Comparison of ENCODE assay signal across 19 cellular contexts in genomic region chr4:133799916-133800315, GRCh38.
DNase-seq lines count a peak whose midpoint lies in the region; FAIRE-seq and TF ChIP-seq lines count a peak whose summit lies in the region.
"Had no signal": no experiment of that assay in that cellular context is flagged by ENCODE, and none has a peak within 500 bp of the region (broad histone marks: within the 10 kb centered on the region; RNA-seq: fewer than 3 reads in every experiment).

No MANE protein-coding gene starts in this region.

- TF ChIP-seq CTCF in H1 (IDR thresholded peaks at IDR 0.05; ENCODE audit: control extremely low read depth in 1 of 3, insufficient read depth in 1 of 3, low read depth in 1 of 3, low read length in 3 of 3) = no peak
- no peak for TF ChIP-seq CTCF in osteocyte (IDR thresholded peaks at IDR 0.05)

- H3K4me3 Mint-ChIP-seq in osteocyte (ENCODE audit: unreplicated experiment) = no peak overlapping the region

- H2AFZ ChIP-seq in H1 (ENCODE audit: low read length) (peak overlapping the region; percentile 34; the same call in 1 of the 2 replicates), neuronal stem cell (ENCODE audit: low read length) (peak overlapping the region; percentile 78)
- H2AFZ ChIP-seq: GM23248 had no signal

- H4K91ac ChIP-seq in H1 (replicated peaks; ENCODE audit: insufficient read length, low read length) = no peak overlapping the region
- H4K91ac ChIP-seq in neuronal stem cell (ENCODE audit: low read depth, low read length, poor library complexity) = no peak overlapping the region

- H4K8ac ChIP-seq in H1 (ENCODE audit: extremely low read depth, insufficient read depth, low read length) = no peak overlapping the region
- no peak overlapping the region for H4K8ac ChIP-seq in neuronal stem cell (ENCODE audit: low read depth, low read length)

- no peak for FAIRE-seq in H1 (lab: Jason Lieb, UNC)
- FAIRE-seq: HepG2 had no signal

- 95% methylated on average over 2 of the region's 2 CpGs; no CpG with 5 or more reads in 1 of the 2 experiments for WGBS in H1 (ENCODE audit: extremely low coverage in 1 of 2, insufficient coverage in 1 of 2, insufficient read length in 1 of 2, insufficient replicate concordance in 2 of 2, low coverage in 1 of 2, low lambda C conversion rate in 2 of 2, missing lambda C conversion rate in 1 of 2), 2 experiments
- WGBS in neuronal stem cell (ENCODE audit: extremely low coverage in 2 of 2, insufficient read length in 2 of 2, insufficient replicate concordance in 1 of 2), 2 donors = no CpG with 5 or more reads among the region's 2 CpGs

- H3K56ac ChIP-seq in H1 (replicated peaks; ENCODE audit: insufficient read length, low read depth, low read length) = no peak overlapping the region

- H3K9ac ChIP-seq in H1 (replicated peaks in 1 of 4; ENCODE audit: extremely low read depth in 1 of 4, low read depth in 3 of 4, low read length in 3 of 4) (no peak overlapping the region), neuronal stem cell (ENCODE audit: low read depth, low read length, poor library complexity) (no peak overlapping the region)
- H3K9ac ChIP-seq: GM23248 had no signal

- no peak overlapping the region for H2BK5ac ChIP-seq in H1 (ENCODE audit: low read depth, low read length)
- no peak overlapping the region for H2BK5ac ChIP-seq in neuronal stem cell (ENCODE audit: low read length)

- POLR2A ChIA-PET in H1 (lab: Charles Lee; ENCODE audit: partially characterized antibody) = no interaction called here

- H3K27ac ChIP-seq in H1 (ENCODE audit: low read depth, low read length) (no peak overlapping the region), neuronal stem cell (replicated peaks; ENCODE audit: low read length) (no peak overlapping the region)
- H3K27ac ChIP-seq: 22Rv1, C4-2B, GM23248, RWPE1, SJCRH30 had no signal

- H2BK15ac ChIP-seq in H1 (ENCODE audit: low read length) = no peak overlapping the region
- no peak overlapping the region for H2BK15ac ChIP-seq in neuronal stem cell (ENCODE audit: low read length)

- no peak overlapping the region for H3K27ac Mint-ChIP-seq in osteocyte (ENCODE audit: unreplicated experiment)

- H3K23ac ChIP-seq in H1 (ENCODE audit: insufficient read length) (no peak overlapping the region), neuronal stem cell (ENCODE audit: low read depth, low read length, poor library complexity) (no peak overlapping the region)

- TF ChIP-seq RAD21 in H1 (IDR thresholded peaks at IDR 0.05 in 1 of 2, conservative IDR thresholded peaks at IDR 0.05 in 1 of 2; ENCODE audit: low read depth in 2 of 2, low read length in 2 of 2) = no peak

- H2BK12ac ChIP-seq in H1 (ENCODE audit: low read depth, low read length) = no peak overlapping the region
- H2BK12ac ChIP-seq in neuronal stem cell (ENCODE audit: low read length) = no peak overlapping the region

- H3K4me3 ChIP-seq in H1 (ENCODE audit: extremely low read depth in 1 of 4, insufficient read depth in 2 of 4, low read depth in 3 of 4, low read length in 4 of 4) (no peak overlapping the region), neuronal stem cell (ENCODE audit: low read length in 2 of 2) (no peak overlapping the region)
- H3K4me3 ChIP-seq: GM23248, SJCRH30 had no signal

- no peaks in the 10 kb centered on the region for H3K79me2 ChIP-seq in H1 (ENCODE audit: control insufficient read depth in 1 of 2, insufficient read depth in 2 of 2, low read length in 2 of 2)

- H3K27me3 ChIP-seq in H1 (replicated peaks in 1 of 4; ENCODE audit: control insufficient read depth in 3 of 4, extremely low read depth in 1 of 4, insufficient read depth in 3 of 4, low read length in 3 of 4) = no peaks in the 10 kb centered on the region
- H3K27me3 ChIP-seq in neuronal stem cell (ENCODE audit: control insufficient read depth in 3 of 3, insufficient read depth in 3 of 3, low read depth in 1 of 3, low read length in 3 of 3) = no peaks in the 10 kb centered on the region
- H3K27me3 ChIP-seq: SJCRH30 had no signal

- H4K20me1 ChIP-seq in H1 (replicated peaks in 1 of 2; ENCODE audit: control insufficient read depth in 1 of 2, insufficient read depth in 2 of 2, low read length in 2 of 2) = no peaks in the 10 kb centered on the region

- H3K27me3 Mint-ChIP-seq in osteocyte (ENCODE audit: unreplicated experiment) = no peaks in the 10 kb centered on the region

- TF ChIP-seq EP300 in H1 (IDR thresholded peaks at IDR 0.05; ENCODE audit: borderline replicate concordance in 1 of 2, low read depth in 2 of 2, low read length in 2 of 2) = no peak

- DNase-seq in DMS 273 (lab: John Stamatoyannopoulos, UW; ENCODE audit: unreplicated experiment) (peak; percentile 0), DMS 273 treated with DMSO at 0.1 percent for 48 hours (lab: John Stamatoyannopoulos, UW) (no peak), NCI-H446 treated with DMSO at 0.1 percent for 48 hours (lab: John Stamatoyannopoulos, UW) (peak; percentile 70), H1 (ENCODE audit: low read depth in 1 of 2, low spot score in 2 of 2) (no peak), neuronal stem cell (ENCODE audit: low spot score) (no peak), osteocyte (ENCODE audit: extremely low spot score, unreplicated experiment) (no peak), T-helper 1 cell (no peak), EL (no peak)
- DNase-seq: COR-L47, DMS53, GM23248, Kasumi-1, NCI-H187, PC-3 had no signal

- TF ChIP-seq POLR2A in H1 (IDR thresholded peaks at IDR 0.05; ENCODE audit: control extremely low read depth in 1 of 2, low read depth in 2 of 2, low read length in 2 of 2) = no peak

- H2BK120ac ChIP-seq in H1 (replicated peaks; ENCODE audit: low read depth, low read length) = no peak overlapping the region
- H2BK120ac ChIP-seq in neuronal stem cell (ENCODE audit: low read depth, low read length) = no peak overlapping the region

- H2AK5ac ChIP-seq in H1 (ENCODE audit: low read depth, low read length) (no peak overlapping the region), neuronal stem cell (ENCODE audit: low read depth, low read length) (no peak overlapping the region)

- no peaks in the 10 kb centered on the region for H3K9me3 Mint-ChIP-seq in osteocyte (ENCODE audit: unreplicated experiment)

- H3K4ac ChIP-seq in H1 (replicated peaks; ENCODE audit: insufficient read length, low read depth, low read length) (no peak overlapping the region), neuronal stem cell (ENCODE audit: low read length) (no peak overlapping the region)

- H4K5ac ChIP-seq in H1 (ENCODE audit: insufficient read length, low read depth, low read length) = no peak overlapping the region

- H3K23me2 ChIP-seq in H1 (ENCODE audit: low read depth, low read length) = no peaks in the 10 kb centered on the region

- H3K4me1 ChIP-seq in H1 (replicated peaks in 1 of 4; ENCODE audit: control insufficient read depth in 3 of 4, insufficient read depth in 4 of 4, low read length in 3 of 4) = peaks cover 0 to 3% (median 0%) of the 10 kb centered on the region in 4 experiments; a peak in 1 of 7 replicates
- peaks cover 0 to 18% of the 10 kb centered on the region in 2 donors for H3K4me1 ChIP-seq in neuronal stem cell (ENCODE audit: control insufficient read depth in 2 of 2, insufficient read depth in 1 of 2, low read depth in 1 of 2, low read length in 2 of 2)

- peaks cover 15% of the 10 kb centered on the region for H3K4me1 Mint-ChIP-seq in osteocyte (ENCODE audit: unreplicated experiment)

- H2BK20ac ChIP-seq in H1 (ENCODE audit: low read length) = no peak overlapping the region

- H3K4me2 ChIP-seq in H1 (ENCODE audit: insufficient read depth in 1 of 2, low read depth in 2 of 2, low read length in 2 of 2) (no peak overlapping the region), neuronal stem cell (ENCODE audit: insufficient read depth, low read length, poor library complexity, severe bottlenecking) (no peak overlapping the region)

- H3K36me3 Mint-ChIP-seq in osteocyte (ENCODE audit: unreplicated experiment) = no peaks in the 10 kb centered on the region

- H3K79me1 ChIP-seq in H1 (ENCODE audit: low read depth, low read length) (no peaks in the 10 kb centered on the region), neuronal stem cell (ENCODE audit: low read depth, low read length) (no peaks in the 10 kb centered on the region)

- H3K14ac ChIP-seq in H1 (ENCODE audit: insufficient read length) (no peak overlapping the region), neuronal stem cell (ENCODE audit: low read length) (no peak overlapping the region)

- H3K9me3 ChIP-seq in H1 (ENCODE audit: insufficient read depth in 2 of 2, low read depth in 1 of 2, low read length in 1 of 2) (no peaks in the 10 kb centered on the region), neuronal stem cell (replicated peaks in 1 of 2; ENCODE audit: control insufficient read depth in 2 of 2, insufficient read depth in 1 of 2, low read depth in 1 of 2, low read length in 2 of 2) (no peaks in the 10 kb centered on the region)
- H3K9me3 ChIP-seq: SJCRH30 had no signal

- no peak overlapping the region for H3K18ac ChIP-seq in H1 (ENCODE audit: extremely low read depth, low read length)
- H3K18ac ChIP-seq in neuronal stem cell (ENCODE audit: low read length) = no peak overlapping the region

- CTCF ChIA-PET in H1 (lab: Charles Lee; ENCODE audit: partially characterized antibody) = no interaction called here

- H3K36me3 ChIP-seq in H1 (ENCODE audit: control insufficient read depth in 2 of 4, insufficient read depth in 4 of 4, low read length in 3 of 4) (no peaks in the 10 kb centered on the region), neuronal stem cell (replicated peaks in 1 of 2; ENCODE audit: control insufficient read depth in 2 of 2, insufficient read depth in 2 of 2, low read length in 2 of 2) (no peaks in the 10 kb centered on the region)
- H3K36me3 ChIP-seq: SJCRH30 had no signal

TF ChIP-seq in H1, 55 proteins besides CTCF, POLR2A, EP300 and RAD21 (continues in another document):
- no peak for TF ChIP-seq EGR1 (IDR thresholded peaks at IDR 0.05; ENCODE audit: borderline replicate concordance, low read depth, low read length)

Comparison
In these comparisons a context has a peak if more than half of its experiments do, and no peak if none do; other contexts are left out.
1. DNase-seq: peak in DMS 273 (single experiment) and NCI-H446 treated with DMSO at 0.1 percent for 48 hours (single experiment); none in DMS 273 treated with DMSO at 0.1 percent for 48 hours (single experiment), H1 (0 of 2), neuronal stem cell (single experiment), osteocyte (single experiment), T-helper 1 cell (0 of 5) and EL (single experiment).